In genomic region chr21:37817242-37817641, GRCh38 we compare ENCODE assay signal across 16 cellular contexts.
A peak's percentile ranks its signal among the peaks of the same experiment; 100 is the strongest.
DNase-seq lines count a peak whose midpoint lies in the region; ATAC-seq and TF ChIP-seq lines count a peak whose summit lies in the region.
"Had no signal": no experiment of that assay in that cellular context is flagged by ENCODE, and none has a peak within 500 bp of the region (broad histone marks: within the 10 kb centered on the region; RNA-seq: fewer than 3 reads in every experiment).

No MANE protein-coding gene starts in this region.

- no peak overlapping the region for H2AK9ac ChIP-seq in IMR-90 (replicated peaks; ENCODE audit: low read depth, low read length, poor library complexity)

- ATAC-seq in IMR-90 (ENCODE audit: low read depth) (no peak), GM18498 (IDR thresholded peaks at IDR 0.05; ENCODE audit: unreplicated experiment) (no peak)
- ATAC-seq: HCT116 had no signal

- BruUV-seq in IMR-90 (replicated peaks; lab: Mats Ljungman, UMichigan), result no TSS peak
- no TSS peak for BruUV-seq in OCI-LY7 (replicated peaks; lab: Mats Ljungman, UMichigan)

- H3K36me3 Mint-ChIP-seq in chondrocyte (ENCODE audit: low read depth), result peaks cover 4% of the 10 kb centered on the region
- H3K36me3 Mint-ChIP-seq: CD4-positive, alpha-beta memory T cell had no signal

- no peak for TF ChIP-seq CTCF in IMR-90 (conservative IDR thresholded peaks at IDR 0.05; ENCODE audit: low read depth, low read length)
- TF ChIP-seq CTCF in chondrocyte (IDR thresholded peaks at IDR 0.05), result no peak
- no peak for TF ChIP-seq CTCF in neutrophil (IDR thresholded peaks at IDR 0.05)
- no peak for TF ChIP-seq CTCF in OCI-LY7 (conservative IDR thresholded peaks at IDR 0.05; ENCODE audit: low read length)

- H3K79me2 ChIP-seq in OCI-LY7 (ENCODE audit: insufficient read depth, low read depth, low read length), result no peaks in the 10 kb centered on the region

- dilution Hi-C loops in IMR-90 (cut with HindIII; ENCODE audit: low sequenced_read_pairs, unreplicated experiment), result no loop called here

- DNase-seq in IMR-90 (no peak), chondrocyte (ENCODE audit: low spot score) (no peak), mesenchymal stem cell (no peak), DMS114 treated with DMSO at 0.1 percent for 48 hours (lab: John Stamatoyannopoulos, UW; ENCODE audit: unreplicated experiment) (no peak), OCI-LY7 (ENCODE audit: low spot score) (no peak), globus pallidus (ENCODE audit: low spot score) (no peak)
- DNase-seq: 8988T; AML-193; CD4-positive, alpha-beta memory T cell; DMS153; DMS79 treated with DMSO at 0.1 percent for 48 hours had no signal

- H3K18ac ChIP-seq in IMR-90 (ENCODE audit: low read depth, low read length), result peak overlapping the region; percentile 56
- H3K18ac ChIP-seq in mesenchymal stem cell (ENCODE audit: low read depth in 1 of 2, low read length in 2 of 2), result peak overlapping the region; percentile 50 to 58

- peak overlapping the region; percentile 75 for H3K14ac ChIP-seq in IMR-90 (replicated peaks; ENCODE audit: low read depth, low read length)
- no peak overlapping the region for H3K14ac ChIP-seq in mesenchymal stem cell (ENCODE audit: low read length in 2 of 2)

- H4K8ac ChIP-seq in IMR-90 (ENCODE audit: low read depth in 2 of 2, low read length in 2 of 2), result peak overlapping the region; percentile 17 to 83; a peak in 2 of 4 replicates
- no peak overlapping the region for H4K8ac ChIP-seq in mesenchymal stem cell (ENCODE audit: low read length)

- no peak for TF ChIP-seq POLR2A in IMR-90 (IDR thresholded peaks at IDR 0.05; ENCODE audit: low read depth, low read length)

- peaks cover 9% of the 10 kb centered on the region for H3K4me1 ChIP-seq in IMR-90 (ENCODE audit: control insufficient read depth, insufficient read depth, low read length)
- peaks cover 8% of the 10 kb centered on the region for H3K4me1 ChIP-seq in mesenchymal stem cell (ENCODE audit: control insufficient read depth, insufficient read depth, low read depth, low read length)
- H3K4me1 ChIP-seq in neutrophil (ENCODE audit: control insufficient read depth in 1 of 2, insufficient read depth in 1 of 2, low read depth in 1 of 2, low read length in 1 of 2), result peaks cover 61 to 72% of the 10 kb centered on the region in 2 experiments
- no peaks in the 10 kb centered on the region for H3K4me1 ChIP-seq in OCI-LY7 (ENCODE audit: insufficient read depth, low read length, poor library complexity, severe bottlenecking)

- H2BK15ac ChIP-seq in IMR-90 (ENCODE audit: low read depth, low read length) (peak overlapping the region; percentile 83; the same call in 1 of the 3 replicates), mesenchymal stem cell (ENCODE audit: low read depth, poor library complexity, severe bottlenecking) (no peak overlapping the region)

- H3K36me3 ChIP-seq in IMR-90 (ENCODE audit: control insufficient read depth, insufficient read depth, low read length), result no peaks in the 10 kb centered on the region
- H3K36me3 ChIP-seq in mesenchymal stem cell (ENCODE audit: control insufficient read depth in 1 of 2, insufficient read depth in 2 of 2, low read depth in 1 of 2, low read length in 2 of 2), result no peaks in the 10 kb centered on the region
- H3K36me3 ChIP-seq in neutrophil, result peaks cover 6% of the 10 kb centered on the region
- H3K36me3 ChIP-seq in OCI-LY7 (ENCODE audit: insufficient read depth, low read length), result no peaks in the 10 kb centered on the region
- H3K36me3 ChIP-seq: BLaER1 treated with 17β-estradiol and CSF1 and Interleukin-3, amounts not matched to agents 10 nM and 100 nM had no signal

- H3K27ac ChIP-seq in IMR-90 (ENCODE audit: insufficient read depth, low read length) (no peak overlapping the region), mesenchymal stem cell (ENCODE audit: low read length, poor library complexity, severe bottlenecking) (peak overlapping the region; percentile 43), neutrophil (peak overlapping the region; percentile 96), OCI-LY7 (ENCODE audit: low read depth, low read length, poor library complexity, severe bottlenecking) (no peak overlapping the region)
- H3K27ac ChIP-seq: BLaER1 treated with 17β-estradiol and CSF1 and Interleukin-3, amounts not matched to agents 10 nM and 100 nM; HL-60 had no signal

- H3K9me3 Mint-ChIP-seq in chondrocyte (ENCODE audit: low read depth), result peaks cover 14% of the 10 kb centered on the region

- in situ Hi-C loops in IMR-90 (cut with MboI; ENCODE audit: low sequenced_read_pairs), result no loop called here

- no peaks in the 10 kb centered on the region for H3K27me3 Mint-ChIP-seq in chondrocyte (ENCODE audit: low read depth)

- H2AK5ac ChIP-seq in IMR-90 (ENCODE audit: low read depth, low read length) (peak overlapping the region; percentile 83), mesenchymal stem cell (ENCODE audit: low read length, severe bottlenecking) (peak overlapping the region; percentile 4)

- no peaks in the 10 kb centered on the region for H3K9me2 ChIP-seq in OCI-LY7 (ENCODE audit: insufficient read depth, low read length)

- no peak overlapping the region for H4K5ac ChIP-seq in IMR-90 (ENCODE audit: low read depth, low read length)

- H3K4me2 ChIP-seq in IMR-90 (ENCODE audit: low read depth, low read length) (no peak overlapping the region), mesenchymal stem cell (ENCODE audit: low read length, poor library complexity, severe bottlenecking) (no peak overlapping the region), OCI-LY7 (ENCODE audit: low read length) (no peak overlapping the region)
- H3K4me2 ChIP-seq: BLaER1 treated with 17β-estradiol and CSF1 and Interleukin-3, amounts not matched to agents 10 nM and 100 nM had no signal

- H3K4me1 Mint-ChIP-seq in chondrocyte (ENCODE audit: low read depth), result peaks cover 40% of the 10 kb centered on the region
- H3K4me1 Mint-ChIP-seq: CD4-positive, alpha-beta memory T cell had no signal

- H3K9ac ChIP-seq in IMR-90 (ENCODE audit: low read depth, low read length) (no peak overlapping the region), mesenchymal stem cell (ENCODE audit: low read length) (no peak overlapping the region)
- H3K9ac ChIP-seq: BLaER1 treated with 17β-estradiol and CSF1 and Interleukin-3, amounts not matched to agents 10 nM and 100 nM had no signal

- H3K23ac ChIP-seq in IMR-90 (ENCODE audit: low read depth, low read length) (peak overlapping the region; percentile 47; the same call in 1 of the 2 replicates), mesenchymal stem cell (ENCODE audit: low read length in 2 of 2) (no peak overlapping the region)

- CTCF ChIA-PET in IMR-90 (lab: Yijun Ruan, JAX) (no interaction called here), OCI-LY7 (lab: Charles Lee; ENCODE audit: unreplicated experiment) (no interaction called here)

- no peak overlapping the region for H3K4me3 Mint-ChIP-seq in chondrocyte (ENCODE audit: unreplicated experiment)
- H3K4me3 Mint-ChIP-seq: CD4-positive, alpha-beta memory T cell had no signal

- H4K91ac ChIP-seq in IMR-90 (ENCODE audit: insufficient read depth, low read depth, low read length), result peak overlapping the region; percentile 91
- H4K91ac ChIP-seq in mesenchymal stem cell (ENCODE audit: low read length), result peak overlapping the region; percentile 34

- no peaks in the 10 kb centered on the region for H4K20me1 ChIP-seq in IMR-90 (ENCODE audit: insufficient read depth, low read length)
- H4K20me1 ChIP-seq in OCI-LY7 (ENCODE audit: insufficient read depth, low read length), result no peaks in the 10 kb centered on the region
- H4K20me1 ChIP-seq: BLaER1 treated with 17β-estradiol and CSF1 and Interleukin-3, amounts not matched to agents 10 nM and 100 nM had no signal

- H3K4me3 ChIP-seq in IMR-90 (ENCODE audit: insufficient read depth, low read depth, low read length), result no peak overlapping the region
- H3K4me3 ChIP-seq in mesenchymal stem cell (ENCODE audit: insufficient read depth in 1 of 2, low read depth in 1 of 2, low read length in 2 of 2), result no peak overlapping the region
- peak overlapping the region; percentile 74 to 75 for H3K4me3 ChIP-seq in neutrophil (ENCODE audit: low read depth in 1 of 2, low read length in 1 of 2)
- no peak overlapping the region for H3K4me3 ChIP-seq in OCI-LY7 (ENCODE audit: low read depth, low read length, poor library complexity, severe bottlenecking)
- H3K4me3 ChIP-seq: BLaER1 treated with 17β-estradiol and CSF1 and Interleukin-3, amounts not matched to agents 10 nM and 100 nM had no signal

- peak overlapping the region; percentile 38 to 46 for H2BK12ac ChIP-seq in mesenchymal stem cell (ENCODE audit: low read length in 2 of 2)

- H2BK5ac ChIP-seq in IMR-90 (ENCODE audit: low read depth, low read length, poor library complexity, severe bottlenecking) (peak overlapping the region; percentile 27), mesenchymal stem cell (ENCODE audit: low read depth, low read length, poor library complexity, severe bottlenecking) (no peak overlapping the region)

- TF ChIP-seq RAD21 in IMR-90 (IDR thresholded peaks at IDR 0.05; ENCODE audit: low read length), result no peak

- POLR2A ChIA-PET in IMR-90 (lab: Charles Lee; ENCODE audit: unreplicated experiment), result no interaction called here
- POLR2A ChIA-PET in OCI-LY7 (lab: Charles Lee), result no interaction called here

- peak overlapping the region; percentile 31; the same call in 1 of the 2 replicates for H3K56ac ChIP-seq in IMR-90 (ENCODE audit: extremely low read depth, insufficient read depth, low read length)

- peaks cover 5% of the 10 kb centered on the region; the same call in 1 of the 2 replicates for H3K9me1 ChIP-seq in IMR-90 (ENCODE audit: insufficient read depth, low read length)

- H3K27me3 ChIP-seq in IMR-90 (ENCODE audit: control insufficient read depth, insufficient read depth, low read length) (no peaks in the 10 kb centered on the region), mesenchymal stem cell (ENCODE audit: control insufficient read depth in 1 of 2, insufficient read depth in 1 of 2, low read length in 2 of 2) (peaks cover 0 to 42% of the 10 kb centered on the region in 2 experiments), neutrophil (no peaks in the 10 kb centered on the region)
- H3K27me3 ChIP-seq: BLaER1 treated with 17β-estradiol and CSF1 and Interleukin-3, amounts not matched to agents 10 nM and 100 nM had no signal

- intact Hi-C loops in IMR-90 (cut with micrococcal nuclease), result loop anchor here (5.0 kb wide), 1 partner anchor 40 kb away; no protein-coding TSS in a partner anchor
- intact Hi-C loops in OCI-LY7 (cut with micrococcal nuclease; ENCODE audit: unreplicated experiment), result no loop called here

- H2BK120ac ChIP-seq in IMR-90 (ENCODE audit: low read depth, low read length) (peak overlapping the region; percentile 97), mesenchymal stem cell (ENCODE audit: low read depth, low read length) (no peak overlapping the region)

- peak overlapping the region; percentile 85 for H3K4ac ChIP-seq in IMR-90 (ENCODE audit: low read depth, low read length)
- H3K4ac ChIP-seq in mesenchymal stem cell (ENCODE audit: low read depth in 1 of 2, low read length in 2 of 2), result peak overlapping the region in 1 of 2 experiments; percentile 42

- H3K9me3 ChIP-seq in IMR-90 (ENCODE audit: control insufficient read depth, insufficient read depth, low read length) (no peaks in the 10 kb centered on the region; the same call in 1 of the 2 replicates), mesenchymal stem cell (ENCODE audit: control insufficient read depth, low read length) (peaks cover 6% of the 10 kb centered on the region), neutrophil (no peaks in the 10 kb centered on the region), OCI-LY7 (ENCODE audit: low read length) (0 out of 2 replicates have a peak, but pooled peaks cover 3% of the 10 kb centered on the region)

- H3K79me1 ChIP-seq in IMR-90 (ENCODE audit: low read depth in 1 of 2, low read length in 2 of 2) (no peaks in the 10 kb centered on the region), mesenchymal stem cell (replicated peaks; ENCODE audit: low read length, poor library complexity, severe bottlenecking) (no peaks in the 10 kb centered on the region)

- H2BK20ac ChIP-seq in IMR-90 (ENCODE audit: low read depth, low read length), result peak overlapping the region; percentile 98

- H3K27ac Mint-ChIP-seq in chondrocyte (ENCODE audit: unreplicated experiment), result peak overlapping the region; percentile 84
- H3K27ac Mint-ChIP-seq: CD4-positive, alpha-beta memory T cell had no signal

- peak overlapping the region; percentile 53 for H2AFZ ChIP-seq in IMR-90 (replicated peaks; ENCODE audit: low read length, poor library complexity)
- no peak overlapping the region for H2AFZ ChIP-seq in mesenchymal stem cell (ENCODE audit: low read depth, low read length)
- H2AFZ ChIP-seq in OCI-LY7 (ENCODE audit: low read length), result no peak overlapping the region

Comparison
In these comparisons a context has a peak if more than half of its experiments do, and no peak if none do; other contexts are left out.
1. H3K27ac ChIP-seq: peak in mesenchymal stem cell (single experiment) and neutrophil (single experiment); none in IMR-90 (single experiment) and OCI-LY7 (single experiment).
2. H3K4me3 ChIP-seq: peak in neutrophil (2 of 2); none in IMR-90 (single experiment), mesenchymal stem cell (0 of 2) and OCI-LY7 (single experiment).